In genomic region chr9:14315754-14316573, GRCh38 we compare ENCODE assay signal across 9 cellular contexts. TPM values are rescaled to one million over a fixed set of nuclear protein-coding genes. Genes with fewer than 3 reads are reported as not detected.
DNase-seq lines count a peak whose midpoint lies in the region; ATAC-seq and TF ChIP-seq lines count a peak whose summit lies in the region.
"Had no signal": no experiment of that assay in that cellular context is flagged by ENCODE, and none has a peak within 500 bp of the region (broad histone marks: within the 10 kb centered on the region; RNA-seq: fewer than 3 reads in every experiment).

No MANE protein-coding gene starts in this region.

- intact Hi-C loops in stomach (cut with DNase I; ENCODE audit: low total_unique reads), result no loop called here

- ATAC-seq in HG03159 (IDR thresholded peaks at IDR 0.05; ENCODE audit: unreplicated experiment) (no peak), GM21529 (IDR thresholded peaks at IDR 0.05; ENCODE audit: unreplicated experiment) (no peak)

- TF ChIP-seq POLR2A in stomach (IDR thresholded peaks at IDR 0.05), result no peak

- DNase-seq in GM10266 (ENCODE audit: extremely low spot score) (peak; percentile 47), NCI-H2227 treated with DMSO at 0.1 percent for 48 hours (lab: John Stamatoyannopoulos, UW) (peak; percentile 33), caudate nucleus (lab: John Stamatoyannopoulos, UW) (peak in 12 of 61 donors; percentile 25 to 72 (median 56)), kidney glomerular epithelial cell (lab: John Stamatoyannopoulos, UW) (peak; percentile 43), stomach (no peak)
- DNase-seq in activated CD4-positive, alpha-beta T cell treated with anti-CD3 and anti-CD28 coated beads for 4 hours, result no peak

- TF ChIP-seq CTCF in GM10266 (IDR thresholded peaks at IDR 0.05; ENCODE audit: control insufficient read depth, insufficient read depth, low read depth, missing control alignments), result no peak
- TF ChIP-seq CTCF in stomach (IDR thresholded peaks at IDR 0.05), result no peak

- H3K27ac ChIP-seq in caudate nucleus (ENCODE audit: low read depth, low read length), result peak overlapping the region; percentile 67
- peak overlapping the region; percentile 89 to 99 (median 98) for H3K27ac ChIP-seq in stomach

- no peaks in the 10 kb centered on the region for H3K36me3 ChIP-seq in stomach

- TF ChIP-seq EP300 in stomach (IDR thresholded peaks at IDR 0.05), result no peak

- H3K27me3 ChIP-seq in stomach, result peaks cover 0 to 44% (median 10%) of the 10 kb centered on the region in 3 donors

- 3 to 9% (median 6%) methylated on average over 41 to 46 of the region's 46 CpGs for WGBS in stomach, 5 donors

- peaks cover 20 to 56% (median 43%) of the 10 kb centered on the region in 4 donors for H3K4me1 ChIP-seq in stomach

- peak overlapping the region; percentile 62 to 86 (median 76) for H3K4me3 ChIP-seq in stomach

- H3K9me3 ChIP-seq in stomach, result no peaks in the 10 kb centered on the region

RNA-seq across cellular contexts. Expression of gene NFIB, which starts 2.0 kb away (rescaled TPM):
- total RNA-seq in stomach, result 100 to 1,000 TPM in 4 of 5 donors, 10 to 100 TPM in 1; 30.1 to 624 (median 148) TPM
- polyA plus RNA-seq in stomach, result 1 to 10 TPM; 6.7 to 9.4 (median 7.7) TPM
- total RNA-seq: T-helper 1 cell treated with Interleukin-12 subunit alpha and Interleukin-12 subunit beta and Interleukin-4 antibody, amounts not matched to agents 30 ng/mL and 1 ng/mL, for 36 hours had no signal

Comparison
In these comparisons a context has a peak if more than half of its experiments do, and no peak if none do; other contexts are left out.
1. DNase-seq: peak in GM10266 (single experiment), NCI-H2227 treated with DMSO at 0.1 percent for 48 hours (single experiment) and kidney glomerular epithelial cell (single experiment); none in stomach (single experiment) and activated CD4-positive, alpha-beta T cell treated with anti-CD3 and anti-CD28 coated beads for 4 hours (0 of 2).